25 cellular contexts compared by ENCODE assay signal in genomic region chr1:187872555-187872954, GRCh38.
DNase-seq lines count a peak whose midpoint lies in the region; ATAC-seq and TF ChIP-seq lines count a peak whose summit lies in the region.
"Had no signal": no experiment of that assay in that cellular context is flagged by ENCODE, and none has a peak within 500 bp of the region (broad histone marks: within the 10 kb centered on the region; RNA-seq: fewer than 3 reads in every experiment).

No MANE protein-coding gene starts in this region.

- H3K36me3 ChIP-seq in WERI-Rb-1, result no peaks in the 10 kb centered on the region
- no peaks in the 10 kb centered on the region for H3K36me3 ChIP-seq in stomach
- H3K36me3 ChIP-seq: BE2C, BLaER1 had no signal

- no peak for TF ChIP-seq POLR2A in stomach (IDR thresholded peaks at IDR 0.05)

- H3K4me1 Mint-ChIP-seq in glutamatergic neuron (ENCODE audit: low read depth, unreplicated experiment), result peaks cover 46% of the 10 kb centered on the region
- H3K4me1 Mint-ChIP-seq: CD14-positive monocyte; CD4-positive, alpha-beta memory T cell; CD4-positive, CD25-positive, alpha-beta regulatory T cell; CD8-positive, alpha-beta memory T cell had no signal

- H3K4me1 ChIP-seq in stomach, result no peaks in the 10 kb centered on the region
- H3K4me1 ChIP-seq: BLaER1 had no signal

- H3K4me3 ChIP-seq in WERI-Rb-1 (ENCODE audit: low read depth, low read length) (no peak overlapping the region), stomach (no peak overlapping the region)
- H3K4me3 ChIP-seq: BLaER1, GM12878 had no signal

- no peak overlapping the region for H3K4me3 Mint-ChIP-seq in glutamatergic neuron (ENCODE audit: unreplicated experiment)
- H3K4me3 Mint-ChIP-seq: CD14-positive monocyte; CD4-positive, alpha-beta memory T cell; CD4-positive, CD25-positive, alpha-beta regulatory T cell; CD8-positive, alpha-beta memory T cell had no signal

- H3K27me3 ChIP-seq in WERI-Rb-1 (ENCODE audit: insufficient read depth, low read depth, severe bottlenecking) (no peaks in the 10 kb centered on the region), stomach (no peaks in the 10 kb centered on the region)
- H3K27me3 ChIP-seq: BE2C, BLaER1 had no signal

- peak overlapping the region; percentile 49 for H3K27ac Mint-ChIP-seq in glutamatergic neuron (ENCODE audit: unreplicated experiment)
- H3K27ac Mint-ChIP-seq: CD14-positive monocyte; CD4-positive, alpha-beta memory T cell; CD4-positive, CD25-positive, alpha-beta regulatory T cell; CD8-positive, alpha-beta memory T cell had no signal

- H3K36me3 Mint-ChIP-seq in glutamatergic neuron (ENCODE audit: unreplicated experiment), result no peaks in the 10 kb centered on the region
- H3K36me3 Mint-ChIP-seq: CD14-positive monocyte; CD4-positive, alpha-beta memory T cell; CD4-positive, CD25-positive, alpha-beta regulatory T cell; CD8-positive, alpha-beta memory T cell had no signal

- H3K9me3 Mint-ChIP-seq in glutamatergic neuron (ENCODE audit: unreplicated experiment), result peaks cover 4% of the 10 kb centered on the region

- no peak for DNase-seq in WERI-Rb-1
- DNase-seq in glutamatergic neuron, result no peak
- no peak for DNase-seq in omental fat pad (ENCODE audit: low spot score)
- no peak for DNase-seq in NCI-H1105 (lab: John Stamatoyannopoulos, UW)
- DNase-seq in stomach, result no peak
- DNase-seq in activated naive CD4-positive, alpha-beta T cell treated with Interleukin-2 at 50 U/mL for 16 hours, result no peak
- DNase-seq in NCI-H2227 treated with DMSO at 0.1 percent for 48 hours (lab: John Stamatoyannopoulos, UW), result no peak
- DNase-seq: 8988T; ACHN; BE2C; C1 segment of cervical spinal cord; CD4-positive, alpha-beta memory T cell; CD4-positive, CD25-positive, alpha-beta regulatory T cell; CD8-positive, alpha-beta memory T cell; COR-L47; DMS 273 treated with DMSO at 0.1 percent for 48 hours; DMS153; DMS53; DMS79; DND-41; EL; GDM1 had no signal

- TF ChIP-seq CTCF in WERI-Rb-1 (IDR thresholded peaks at IDR 0.05; ENCODE audit: low read depth, low read length) (no peak), glutamatergic neuron (IDR thresholded peaks at IDR 0.05; ENCODE audit: partially characterized antibody, unreplicated experiment) (no peak), omental fat pad (IDR thresholded peaks at IDR 0.05) (no peak), stomach (IDR thresholded peaks at IDR 0.05) (no peak)

- H3K27me3 Mint-ChIP-seq in glutamatergic neuron (ENCODE audit: unreplicated experiment), result no peaks in the 10 kb centered on the region
- H3K27me3 Mint-ChIP-seq: CD4-positive, alpha-beta memory T cell; CD4-positive, CD25-positive, alpha-beta regulatory T cell; CD8-positive, alpha-beta memory T cell had no signal

- ATAC-seq in omental fat pad (ENCODE audit: low FRiP score), result peak; percentile 48
- ATAC-seq: GM12878 had no signal

- H3K9me3 ChIP-seq in WERI-Rb-1 (ENCODE audit: severe bottlenecking), result no peaks in the 10 kb centered on the region
- no peaks in the 10 kb centered on the region for H3K9me3 ChIP-seq in stomach
- H3K9me3 ChIP-seq: BE2C had no signal

- H3K27ac ChIP-seq in WERI-Rb-1 (peak overlapping the region; percentile 61), stomach (no peak overlapping the region)
- H3K27ac ChIP-seq: BLaER1 had no signal

- TF ChIP-seq EP300 in stomach (IDR thresholded peaks at IDR 0.05), result no peak

- intact Hi-C loops in stomach (cut with DNase I; ENCODE audit: low total_unique reads), result no loop called here

- WGBS in stomach, 5 donors, result 87 to 92% (median 91%) methylated on average over 3 of the region's 3 CpGs
